14 cellular contexts compared by ENCODE assay signal in genomic region chr2:32882911-32883810, GRCh38.
DNase-seq lines count a peak whose midpoint lies in the region; ATAC-seq, FAIRE-seq and TF ChIP-seq lines count a peak whose summit lies in the region.
"Had no signal": no experiment of that assay in that cellular context is flagged by ENCODE, and none has a peak within 500 bp of the region (broad histone marks: within the 10 kb centered on the region; RNA-seq: fewer than 3 reads in every experiment).

No MANE protein-coding gene starts in this region.

- intact Hi-C loops in K562 (cut with micrococcal nuclease), result no loop called here

- TF ChIP-seq CTCF in AG04450 (IDR thresholded peaks at IDR 0.05; ENCODE audit: low read depth, low read length) (no peak), HFF-Myc (IDR thresholded peaks at IDR 0.05; ENCODE audit: low read depth, low read length, missing control alignments) (no peak), K562 (IDR thresholded peaks at IDR 0.05 in 2 of 3, conservative IDR thresholded peaks at IDR 0.05 in 1 of 3; ENCODE audit: insufficient read depth in 2 of 3, low read depth in 1 of 3, low read length in 3 of 3) (no peak)

- 27% methylated on average over 9 of the region's 10 CpGs for WGBS in K562 (ENCODE audit: insufficient coverage, low coverage, missing lambda C conversion rate)

- FAIRE-seq in K562 (lab: Jason Lieb, UNC), result peak; percentile 46

- H3K36me3 ChIP-seq in K562 (ENCODE audit: control insufficient read depth, insufficient read depth, low read length), result no peaks in the 10 kb centered on the region
- H3K36me3 ChIP-seq: colonic mucosa, tibial artery had no signal

- no peak for TF ChIP-seq RAD21 in K562 (CRISPR knock-in tag; conservative IDR thresholded peaks at IDR 0.05 in 1 of 2, IDR thresholded peaks at IDR 0.05 in 1 of 2)

- POLR2A ChIA-PET in AG04450 (lab: Yijun Ruan, JAX), result interaction anchor here (1.1 kb wide), 1 partner anchor 20 kb away, joined by 3 read pairs; no protein-coding TSS in a partner anchor
- POLR2A ChIA-PET in K562 (lab: Yijun Ruan, JAX), result interaction anchor here (1.3 to 1.4 kb wide), 2 partner anchors 9 to 19 kb away, joined by 4 read pairs; no protein-coding TSS in a partner anchor

- H3K9me3 ChIP-seq in AG04450 (ENCODE audit: control insufficient read depth, insufficient read depth, low read length) (peaks cover 9% of the 10 kb centered on the region), K562 (replicated peaks; ENCODE audit: control insufficient read depth, insufficient read depth, low read depth, low read length) (no peaks in the 10 kb centered on the region; the same call in 1 of the 2 replicates)
- H3K9me3 ChIP-seq: colonic mucosa, tibial artery had no signal

- in situ Hi-C loops in K562 (cut with MboI), result no loop called here

- no peak overlapping the region for H3K4me3 ChIP-seq in AG04450 (ENCODE audit: low read depth, low read length)
- H3K4me3 ChIP-seq in HFF-Myc (replicated peaks; ENCODE audit: low read depth, low read length), result no peak overlapping the region
- no peak overlapping the region for H3K4me3 ChIP-seq in K562
- H3K4me3 ChIP-seq: colonic mucosa, tibial artery had no signal

- no peaks in the 10 kb centered on the region for H3K9me1 ChIP-seq in K562 (ENCODE audit: control insufficient read depth, insufficient read depth, low read length)

- BruUV-seq in K562 (replicated peaks; lab: Mats Ljungman, UMichigan), result no TSS peak

- peak overlapping the region; percentile 28; the same call in 1 of the 2 replicates for H2AFZ ChIP-seq in K562 (ENCODE audit: low read depth, low read length)

- no peak for TF ChIP-seq POLR2A in K562 (conservative IDR thresholded peaks at IDR 0.05)

- DNase-seq in AG04450 (ENCODE audit: low read depth, low spot score), result peak; percentile 24
- peak; percentile 61 for DNase-seq in HFF-Myc (ENCODE audit: extremely low read depth, low read depth)
- DNase-seq in K562 (ENCODE audit: extremely low read depth in 1 of 4, low spot score in 3 of 4), result no peak
- DNase-seq in iris pigment epithelial cell (ENCODE audit: low read depth), result peak; percentile 49
- DNase-seq in mesenteric fat pad (ENCODE audit: low spot score), result no peak
- no peak for DNase-seq in amniotic stem cell (lab: John Stamatoyannopoulos, UW)
- DNase-seq: activated CD8-positive, alpha-beta T cell treated with anti-CD3 and anti-CD28 coated beads for 36 hours; colonic mucosa; NCI-H1092 treated with DMSO at 0.1 percent for 48 hours; NCI-H345; nephron progenitor cell; tibial artery had no signal

- no peak for TF ChIP-seq EP300 in K562 (IDR thresholded peaks at IDR 0.05; ENCODE audit: low read length)

- CTCF ChIA-PET in AG04450 (lab: Charles Lee) (no interaction called here), K562 (lab: Yijun Ruan, JAX; ENCODE audit: low intra/inter-chr PET ratio) (no interaction called here)

- no peak overlapping the region for H3K4me2 ChIP-seq in K562 (ENCODE audit: insufficient read depth, low read length)

- H3K79me2 ChIP-seq in K562 (ENCODE audit: control insufficient read depth, insufficient read depth, low read length), result no peaks in the 10 kb centered on the region

- peaks cover 0 to 2% of the 10 kb centered on the region in 2 experiments; a peak in 1 of 5 replicates for H3K4me1 ChIP-seq in K562 (replicated peaks in 1 of 2; ENCODE audit: control insufficient read depth in 2 of 2, insufficient read depth in 2 of 2, low read length in 2 of 2)
- H3K4me1 ChIP-seq: colonic mucosa, tibial artery had no signal

- H3K9ac ChIP-seq in K562 (ENCODE audit: insufficient read depth in 1 of 2, low read depth in 2 of 2, low read length in 2 of 2), result no peak overlapping the region

- H3K27ac ChIP-seq in AG04450 (ENCODE audit: low read depth, low read length) (no peak overlapping the region), K562 (ENCODE audit: extremely low read depth, low read depth, low read length) (no peak overlapping the region)
- H3K27ac ChIP-seq: colonic mucosa, tibial artery had no signal

- no peaks in the 10 kb centered on the region for H4K20me1 ChIP-seq in K562 (replicated peaks; ENCODE audit: control insufficient read depth, insufficient read depth, low read length)

- H3K27me3 ChIP-seq in AG04450 (ENCODE audit: control insufficient read depth, insufficient read depth, low read length) (no peaks in the 10 kb centered on the region), K562 (ENCODE audit: control insufficient read depth in 2 of 2, insufficient read depth in 2 of 2, low read length in 2 of 2) (peaks cover 0 to 3% of the 10 kb centered on the region in 2 experiments; a peak in 2 of 5 replicates)
- H3K27me3 ChIP-seq: colonic mucosa, tibial artery had no signal

- ATAC-seq in K562, result peak; percentile 50
- ATAC-seq in GM21423 (IDR thresholded peaks at IDR 0.05; ENCODE audit: unreplicated experiment), result no peak
- ATAC-seq in GM18867 (IDR thresholded peaks at IDR 0.05; ENCODE audit: unreplicated experiment), result no peak
- ATAC-seq: activated CD8-positive, alpha-beta T cell treated with anti-CD3 and anti-CD28 coated beads for 36 hours had no signal

TF ChIP-seq in K562, 482 proteins besides CTCF, POLR2A, EP300 and RAD21:
- TF ChIP-seq CEBPG (CRISPR knock-in tag; IDR thresholded peaks at IDR 0.05), result no peak
- TF ChIP-seq CEBPG (tag; conservative IDR thresholded peaks at IDR 0.05 in 1 of 2, IDR thresholded peaks at IDR 0.05 in 1 of 2), result peak; percentile 31 to 39; a peak in 2 of 4 replicates
- no peak for TF ChIP-seq ETV6 (IDR thresholded peaks at IDR 0.05; ENCODE audit: borderline replicate concordance in 1 of 2, low read depth in 2 of 2, low read length in 1 of 2)
- TF ChIP-seq ETV6 (CRISPR knock-in tag; IDR thresholded peaks at IDR 0.05; ENCODE audit: borderline replicate concordance), result no peak
- peak; percentile 66 for TF ChIP-seq CEBPB (tag; IDR thresholded peaks at IDR 0.05)
- no peak for TF ChIP-seq TSHZ1 (CRISPR knock-in tag; IDR thresholded peaks at IDR 0.05)

Comparison
In these comparisons a context has a peak if more than half of its experiments do, and no peak if none do; other contexts are left out.
1. DNase-seq: peak in AG04450 (single experiment), HFF-Myc (single experiment) and iris pigment epithelial cell (single experiment); none in K562 (0 of 4), mesenteric fat pad (single experiment) and amniotic stem cell (single experiment).